ENCODE assay signal across 18 cellular contexts in genomic region chr14:104239185-104239775, GRCh38.
DNase-seq lines count a peak whose midpoint lies in the region; ATAC-seq and TF ChIP-seq lines count a peak whose summit lies in the region.
"Had no signal": no experiment of that assay in that cellular context is flagged by ENCODE, and none has a peak within 500 bp of the region (broad histone marks: within the 10 kb centered on the region; RNA-seq: fewer than 3 reads in every experiment).

No MANE protein-coding gene starts in this region.

- intact Hi-C loops in posterior vena cava (cut with DNase I), result no loop called here
- intact Hi-C loops in Calu3 (cut with micrococcal nuclease; ENCODE audit: unreplicated experiment), result no loop called here
- intact Hi-C loops in MCF 10A (cut with micrococcal nuclease), result no loop called here

- BruUV-seq in Calu3 (replicated peaks; lab: Mats Ljungman, UMichigan) (no TSS peak), MCF 10A (replicated peaks; lab: Mats Ljungman, UMichigan) (no TSS peak)

- peaks cover 11% of the 10 kb centered on the region for H3K9me3 Mint-ChIP-seq in Calu3 (ENCODE audit: low read depth, unreplicated experiment)
- H3K9me3 Mint-ChIP-seq in MCF 10A (ENCODE audit: unreplicated experiment), result peaks cover 17% of the 10 kb centered on the region

- H3K27me3 Mint-ChIP-seq in Calu3 (ENCODE audit: unreplicated experiment) (peaks cover 54% of the 10 kb centered on the region), MCF 10A (ENCODE audit: insufficient read depth, unreplicated experiment) (peaks cover 30% of the 10 kb centered on the region)

- H3K27ac Mint-ChIP-seq in Calu3 (ENCODE audit: unreplicated experiment), result no peak overlapping the region
- no peak overlapping the region for H3K27ac Mint-ChIP-seq in MCF 10A (ENCODE audit: low read depth, unreplicated experiment)
- H3K27ac Mint-ChIP-seq: activated naive CD4-positive, alpha-beta T cell treated with anti-CD3 and anti-CD28 coated beads for 36 hours; T-helper 17 cell had no signal

- CTCF ChIA-PET in Calu3 (lab: Charles Lee), result interaction anchor here (0.6 to 0.7 kb wide), 2 partner anchors 14 to 29 kb away, joined by 3 to 4 read pairs; no protein-coding TSS in a partner anchor
- CTCF ChIA-PET in MCF 10A (lab: Yijun Ruan, JAX), result no interaction called here

- H3K4me3 Mint-ChIP-seq in Calu3 (ENCODE audit: low read depth, unreplicated experiment) (no peak overlapping the region), MCF 10A (ENCODE audit: unreplicated experiment) (no peak overlapping the region)
- H3K4me3 Mint-ChIP-seq: activated naive CD4-positive, alpha-beta T cell treated with anti-CD3 and anti-CD28 coated beads for 36 hours; T-helper 17 cell had no signal

- no peak for ATAC-seq in GM18861 (IDR thresholded peaks at IDR 0.05; ENCODE audit: unreplicated experiment)
- ATAC-seq: foreskin keratinocyte; stimulated activated naive CD8-positive, alpha-beta T cell treated with anti-CD3 and anti-CD28 coated beads, Interleukin-15, Interleukin-2, amounts not matched to agents 100 U/mL and 50 U/mL, for 24 hours; T-helper 17 cell had no signal

- H3K4me1 Mint-ChIP-seq in Calu3 (ENCODE audit: low read depth, unreplicated experiment), result no peaks in the 10 kb centered on the region
- H3K4me1 Mint-ChIP-seq in MCF 10A (ENCODE audit: insufficient read depth, unreplicated experiment), result no peaks in the 10 kb centered on the region
- H3K4me1 Mint-ChIP-seq: T-helper 17 cell had no signal

- POLR2A ChIA-PET in MCF 10A (lab: Yijun Ruan, JAX), result no interaction called here

- peak; percentile 0 for DNase-seq in stimulated activated CD4-positive, alpha-beta T cell treated with anti-CD3 and anti-CD28 coated beads, Interleukin-4, amount 100 ng/mL, for 24 hours
- no peak for DNase-seq in stimulated activated CD4-positive, alpha-beta T cell treated with anti-CD3 and anti-CD28 coated beads, Interleukin-1b, Interleukin-23, amount 100 ng/mL, for 48 hours
- DNase-seq in islet precursor cell (peak; percentile 43), posterior vena cava (ENCODE audit: low spot score) (peak; percentile 77), Calu3 (no peak), MCF 10A (ENCODE audit: unreplicated experiment) (no peak)
- DNase-seq: activated CD4-positive, alpha-beta T cell treated with anti-CD3 and anti-CD28 coated beads for 1 hour; activated naive CD4-positive, alpha-beta T cell treated with anti-CD3 and anti-CD28 coated beads for 36 hours; COR-L47; cortex of kidney; DMS79; foreskin keratinocyte; kidney glomerular epithelial cell; NCI-H1436; NCI-H446 treated with DMSO at 0.1 percent for 48 hours; stimulated activated naive CD8-positive, alpha-beta T cell treated with anti-CD3 and anti-CD28 coated beads, Interleukin-15, Interleukin-2, amounts not matched to agents 100 U/mL and 50 U/mL, for 24 hours had no signal

- H3K36me3 Mint-ChIP-seq in Calu3 (ENCODE audit: insufficient read depth, unreplicated experiment) (no peaks in the 10 kb centered on the region), MCF 10A (ENCODE audit: insufficient read depth, unreplicated experiment) (no peaks in the 10 kb centered on the region)

- TF ChIP-seq CTCF in Calu3 (IDR thresholded peaks at IDR 0.05; ENCODE audit: unreplicated experiment) (no peak), MCF 10A (IDR thresholded peaks at IDR 0.05; ENCODE audit: unreplicated experiment) (no peak)

Comparison
In these comparisons a context has a peak if more than half of its experiments do, and no peak if none do; other contexts are left out.
1. DNase-seq: peak in stimulated activated CD4-positive, alpha-beta T cell treated with anti-CD3 and anti-CD28 coated beads, Interleukin-4, amount 100 ng/mL, for 24 hours (single experiment), islet precursor cell (single experiment) and posterior vena cava (single experiment); none in stimulated activated CD4-positive, alpha-beta T cell treated with anti-CD3 and anti-CD28 coated beads, Interleukin-1b, Interleukin-23, amount 100 ng/mL, for 48 hours (single experiment), Calu3 (single experiment) and MCF 10A (single experiment).